In genomic region chr15:78673917-78674444, GRCh38 we compare ENCODE assay signal across 18 cellular contexts. TPM values are rescaled to one million over a fixed set of nuclear protein-coding genes. Genes with fewer than 3 reads are reported as not detected.
DNase-seq lines count a peak whose midpoint lies in the region; ATAC-seq, FAIRE-seq and TF ChIP-seq lines count a peak whose summit lies in the region.
"Had no signal": no experiment of that assay in that cellular context is flagged by ENCODE, and none has a peak within 500 bp of the region (broad histone marks: within the 10 kb centered on the region; RNA-seq: fewer than 3 reads in every experiment).

No MANE protein-coding gene starts in this region.

- no peak overlapping the region for H2BK20ac ChIP-seq in H1 (ENCODE audit: low read length)

- H2BK5ac ChIP-seq in H1 (ENCODE audit: low read depth, low read length) = no peak overlapping the region

- H3K36me3 ChIP-seq in left ventricle myocardium inferior (no peaks in the 10 kb centered on the region), H1 (ENCODE audit: control insufficient read depth in 2 of 4, insufficient read depth in 4 of 4, low read length in 3 of 4) (no peaks in the 10 kb centered on the region), left lung (no peaks in the 10 kb centered on the region), upper lobe of left lung (no peaks in the 10 kb centered on the region)

- H3K27ac ChIP-seq in left ventricle myocardium inferior (replicated peaks) (no peak overlapping the region), H1 (ENCODE audit: low read depth, low read length) (no peak overlapping the region), left lung (no peak overlapping the region), upper lobe of left lung (no peak overlapping the region)
- H3K27ac ChIP-seq: GM23248 had no signal

- H3K9me3 ChIP-seq in left ventricle myocardium inferior (replicated peaks) = no peaks in the 10 kb centered on the region
- no peaks in the 10 kb centered on the region for H3K9me3 ChIP-seq in H1 (ENCODE audit: insufficient read depth in 2 of 2, low read depth in 1 of 2, low read length in 1 of 2)
- no peaks in the 10 kb centered on the region for H3K9me3 ChIP-seq in left lung
- no peaks in the 10 kb centered on the region for H3K9me3 ChIP-seq in upper lobe of left lung

- no peak overlapping the region; the same call in 1 of the 2 replicates for H3K18ac ChIP-seq in H1 (ENCODE audit: extremely low read depth, low read length)

- peak overlapping the region; percentile 66 for H3K27ac Mint-ChIP-seq in nephron progenitor cell
- H3K27ac Mint-ChIP-seq: CD4-positive, alpha-beta T cell had no signal

- 96% methylated on average over 3 of the region's 3 CpGs; no CpG with 5 or more reads in 1 of the 2 experiments for WGBS in H1 (ENCODE audit: extremely low coverage in 1 of 2, insufficient coverage in 1 of 2, insufficient read length in 1 of 2, insufficient replicate concordance in 2 of 2, low coverage in 1 of 2, low lambda C conversion rate in 2 of 2, missing lambda C conversion rate in 1 of 2), 2 experiments
- 93 to 100% methylated on average over 2 of the region's 3 CpGs for WGBS in upper lobe of left lung, 2 donors

- H3K9ac ChIP-seq in H1 (replicated peaks in 1 of 4; ENCODE audit: extremely low read depth in 1 of 4, low read depth in 3 of 4, low read length in 3 of 4) = no peak overlapping the region
- H3K9ac ChIP-seq: GM23248 had no signal

- H3K27me3 Mint-ChIP-seq in nephron progenitor cell (ENCODE audit: low read depth, poor library complexity) = peaks cover 61% of the 10 kb centered on the region

- CTCF ChIA-PET in H1 (lab: Charles Lee; ENCODE audit: partially characterized antibody) = interaction anchor here (1.5 to 4.1 kb wide), 5 partner anchors 11 to 67 kb away, joined by 5 to 23 read pairs (median 6); no protein-coding TSS in a partner anchor

- no peak overlapping the region for H4K8ac ChIP-seq in H1 (ENCODE audit: extremely low read depth, insufficient read depth, low read length)

- H2BK12ac ChIP-seq in H1 (ENCODE audit: low read depth, low read length) = 0 out of 2 replicates have a peak overlapping the region, but pooled peaks have one; percentile 69

- no peak for TF ChIP-seq POLR2A in H1 (IDR thresholded peaks at IDR 0.05; ENCODE audit: control extremely low read depth in 1 of 2, low read depth in 2 of 2, low read length in 2 of 2)
- no peak for TF ChIP-seq POLR2A in upper lobe of left lung (IDR thresholded peaks at IDR 0.05)

- no peak overlapping the region for H3K4me3 ChIP-seq in left ventricle myocardium inferior
- no peak overlapping the region for H3K4me3 ChIP-seq in H1 (ENCODE audit: extremely low read depth in 1 of 4, insufficient read depth in 2 of 4, low read depth in 3 of 4, low read length in 4 of 4)
- H3K4me3 ChIP-seq in left lung = no peak overlapping the region
- H3K4me3 ChIP-seq in upper lobe of left lung = no peak overlapping the region
- H3K4me3 ChIP-seq: GM12878, GM23248 had no signal

- H3K4me1 ChIP-seq in left ventricle myocardium inferior (peaks cover 8% of the 10 kb centered on the region), H1 (replicated peaks in 1 of 4; ENCODE audit: control insufficient read depth in 3 of 4, insufficient read depth in 4 of 4, low read length in 3 of 4) (peaks cover 7 to 23% (median 16%) of the 10 kb centered on the region in 4 experiments), left lung (no peaks in the 10 kb centered on the region), upper lobe of left lung (no peaks in the 10 kb centered on the region)

- H2AK5ac ChIP-seq in H1 (ENCODE audit: low read depth, low read length) = no peak overlapping the region

- no peaks in the 10 kb centered on the region for H3K27me3 ChIP-seq in left ventricle myocardium inferior (ENCODE audit: low read depth)
- peaks cover 0 to 6% (median 4%) of the 10 kb centered on the region in 4 experiments; a peak in 3 of 7 replicates for H3K27me3 ChIP-seq in H1 (replicated peaks in 1 of 4; ENCODE audit: control insufficient read depth in 3 of 4, extremely low read depth in 1 of 4, insufficient read depth in 3 of 4, low read length in 3 of 4)
- H3K27me3 ChIP-seq in left lung = no peaks in the 10 kb centered on the region
- H3K27me3 ChIP-seq in upper lobe of left lung = no peaks in the 10 kb centered on the region

- H3K14ac ChIP-seq in H1 (ENCODE audit: insufficient read length) = no peak overlapping the region

- no peak for TF ChIP-seq RAD21 in H1 (IDR thresholded peaks at IDR 0.05 in 1 of 2, conservative IDR thresholded peaks at IDR 0.05 in 1 of 2; ENCODE audit: low read depth in 2 of 2, low read length in 2 of 2)

- no peak overlapping the region for H3K4me2 ChIP-seq in H1 (ENCODE audit: insufficient read depth in 1 of 2, low read depth in 2 of 2, low read length in 2 of 2)

- H3K4ac ChIP-seq in H1 (replicated peaks; ENCODE audit: insufficient read length, low read depth, low read length) = no peak overlapping the region

- no peak overlapping the region for H4K91ac ChIP-seq in H1 (replicated peaks; ENCODE audit: insufficient read length, low read length)

- H3K56ac ChIP-seq in H1 (replicated peaks; ENCODE audit: insufficient read length, low read depth, low read length) = no peak overlapping the region

- H3K4me1 Mint-ChIP-seq in nephron progenitor cell = peaks cover 53% of the 10 kb centered on the region

- no peaks in the 10 kb centered on the region for H3K79me1 ChIP-seq in H1 (ENCODE audit: low read depth, low read length)

- no peaks in the 10 kb centered on the region for H3K23me2 ChIP-seq in H1 (ENCODE audit: low read depth, low read length)

- H4K5ac ChIP-seq in H1 (ENCODE audit: insufficient read length, low read depth, low read length) = no peak overlapping the region

- no peak for ATAC-seq in left lung
- ATAC-seq in upper lobe of left lung (ENCODE audit: low FRiP score in 2 of 2) = no peak
- ATAC-seq: GM12878 had no signal

- POLR2A ChIA-PET in H1 (lab: Charles Lee; ENCODE audit: partially characterized antibody) = no interaction called here

- H4K20me1 ChIP-seq in H1 (replicated peaks in 1 of 2; ENCODE audit: control insufficient read depth in 1 of 2, insufficient read depth in 2 of 2, low read length in 2 of 2) = no peaks in the 10 kb centered on the region

- H3K4me3 Mint-ChIP-seq in nephron progenitor cell = peak overlapping the region; percentile 33
- H3K4me3 Mint-ChIP-seq: CD4-positive, alpha-beta T cell; H9 had no signal

- no peak overlapping the region for H3K23ac ChIP-seq in H1 (ENCODE audit: insufficient read length)

- H3K9me3 Mint-ChIP-seq in nephron progenitor cell = peaks cover 13% of the 10 kb centered on the region
- H3K9me3 Mint-ChIP-seq: CD4-positive, alpha-beta T cell; H9 had no signal

- DNase-seq in cardiac septum (ENCODE audit: low spot score) (peak; percentile 69), left ventricle myocardium inferior (no peak), H1 (ENCODE audit: low read depth in 1 of 2, low spot score in 2 of 2) (no peak), nephron progenitor cell (no peak), left lung (no peak), upper lobe of left lung (no peak)
- DNase-seq in effector CD8-positive, alpha-beta T cell (lab: John Stamatoyannopoulos, UW) = no peak
- DNase-seq: ACHN; Calu3; CD4-positive, alpha-beta T cell; DMS 273 treated with DMSO at 0.1 percent for 48 hours; GM23248; H9 had no signal

- TF ChIP-seq EP300 in H1 (IDR thresholded peaks at IDR 0.05; ENCODE audit: borderline replicate concordance in 1 of 2, low read depth in 2 of 2, low read length in 2 of 2) (no peak), upper lobe of left lung (IDR thresholded peaks at IDR 0.05) (no peak)

- no peak for FAIRE-seq in H1 (lab: Jason Lieb, UNC)
- FAIRE-seq: GM12878, GM18507 had no signal

- peaks cover 8% of the 10 kb centered on the region for H3K36me3 Mint-ChIP-seq in nephron progenitor cell (ENCODE audit: low read depth)

- no peaks in the 10 kb centered on the region for H3K79me2 ChIP-seq in H1 (ENCODE audit: control insufficient read depth in 1 of 2, insufficient read depth in 2 of 2, low read length in 2 of 2)

- TF ChIP-seq CTCF in left ventricle myocardium inferior (IDR thresholded peaks at IDR 0.05; ENCODE audit: borderline replicate concordance) (no peak), H1 (IDR thresholded peaks at IDR 0.05; ENCODE audit: control extremely low read depth in 1 of 3, insufficient read depth in 1 of 3, low read depth in 1 of 3, low read length in 3 of 3) (no peak), nephron progenitor cell (IDR thresholded peaks at IDR 0.05) (no peak), left lung (IDR thresholded peaks at IDR 0.05) (no peak), upper lobe of left lung (IDR thresholded peaks at IDR 0.05) (no peak)

- no peak overlapping the region for H2AFZ ChIP-seq in H1 (ENCODE audit: low read length)
- H2AFZ ChIP-seq: GM23248 had no signal

- intact Hi-C loops in cardiac septum (cut with DNase I) = no loop called here
- intact Hi-C loops in left ventricle myocardium inferior (cut with micrococcal nuclease) = no loop called here
- intact Hi-C loops in left lung (cut with DNase I) = no loop called here

- no peak overlapping the region for H2BK15ac ChIP-seq in H1 (ENCODE audit: low read length)

- no peak overlapping the region for H2BK120ac ChIP-seq in H1 (replicated peaks; ENCODE audit: low read depth, low read length)

RNA-seq across cellular contexts. Expression of gene CHRNB4, which starts 33.0 kb away (rescaled TPM):
- total RNA-seq in cardiac septum = not detected
- not detected for total RNA-seq in left ventricle myocardium inferior
- 2.4 and 2.6 TPM in 2 replicates for total RNA-seq in H1 (2021; fragmentation: NEBNext Ultra II Directional; extraction: Animal tissue kit (Norgen Biotek cat#: 25700))
- 4.1 and 4.5 TPM in 2 replicates for polyA plus RNA-seq in H1 (2011; rRNA removed)
- polyA plus RNA-seq in H1 (2011; cell fraction: cytosol; rRNA removed) = 2.2 TPM
- 2.7 TPM for polyA plus RNA-seq in H1 (2011; cell fraction: nucleus; rRNA removed)
- polyA plus RNA-seq in H1 (2012, experiment 1 of 2) = 2.0 to 3.4 TPM (median 3.1 TPM) in 4 replicates
- 3.1 TPM for polyA plus RNA-seq in H1 (2012, experiment 2 of 2)
- polyA plus RNA-seq in H1 (2013, experiment 1 of 2) = 3.2 TPM
- 3.4 TPM for polyA plus RNA-seq in H1 (2013, experiment 2 of 2)
- 5.1 and 6.1 TPM in 2 replicates for polyA minus RNA-seq in H1 (2011; rRNA and poly(A)+ RNA removed)
- polyA minus RNA-seq in H1 (2011; cell fraction: cytosol; rRNA and poly(A)+ RNA removed) = 2.1 TPM
- polyA minus RNA-seq in H1 (2011; cell fraction: nucleus; rRNA and poly(A)+ RNA removed) = 1.5 TPM
- not detected for total RNA-seq in left lung
- not detected for total RNA-seq in upper lobe of left lung
- total RNA-seq: A172; Calu3; CD4-positive, alpha-beta T cell; G401; GM12878; GM23248; HT1080 had no signal
- polyA plus RNA-seq: GM23248 had no signal

RNA-seq across cellular contexts. Expression of gene CHRNA3, which starts 53.2 kb away (rescaled TPM):
- total RNA-seq in cardiac septum (0.65 TPM), left ventricle myocardium inferior (0.25 TPM), left lung (under 1 TPM in 1 of 2 donors, not detected in 1; 0.10 TPM), upper lobe of left lung (under 1 TPM in 5 of 6 donors, not detected in 1; 0.13 to 0.49 (median 0.22) TPM)
- 2.1 TPM in 2 replicates for total RNA-seq in H1 (2021; fragmentation: NEBNext Ultra II Directional; extraction: Animal tissue kit (Norgen Biotek cat#: 25700))
- polyA plus RNA-seq in H1 (2011; rRNA removed) = 4.4 and 4.7 TPM in 2 replicates
- polyA plus RNA-seq in H1 (2011; cell fraction: cytosol; rRNA removed) = 2.9 TPM
- 7.5 TPM for polyA plus RNA-seq in H1 (2011; cell fraction: nucleus; rRNA removed)
- 3.1 to 4.5 TPM (median 4.0 TPM) in 4 replicates for polyA plus RNA-seq in H1 (2012, experiment 1 of 2)
- polyA plus RNA-seq in H1 (2012, experiment 2 of 2) = 1.4 TPM
- 4.5 TPM for polyA plus RNA-seq in H1 (2013, experiment 1 of 2)
- polyA plus RNA-seq in H1 (2013, experiment 2 of 2) = 5.5 TPM
- polyA minus RNA-seq in H1 (2011; rRNA and poly(A)+ RNA removed) = 5.1 and 6.5 TPM in 2 replicates
- polyA minus RNA-seq in H1 (2011; cell fraction: cytosol; rRNA and poly(A)+ RNA removed) = 3.2 TPM
- polyA minus RNA-seq in H1 (2011; cell fraction: nucleus; rRNA and poly(A)+ RNA removed) = 4.7 TPM
- total RNA-seq: Calu3; CD4-positive, alpha-beta T cell; GM12878; GM23248; HT1080 had no signal
- polyA plus RNA-seq: GM23248 had no signal
